Comparison of ENCODE assay signal across 8 cellular contexts in the genomic region with DNA sequence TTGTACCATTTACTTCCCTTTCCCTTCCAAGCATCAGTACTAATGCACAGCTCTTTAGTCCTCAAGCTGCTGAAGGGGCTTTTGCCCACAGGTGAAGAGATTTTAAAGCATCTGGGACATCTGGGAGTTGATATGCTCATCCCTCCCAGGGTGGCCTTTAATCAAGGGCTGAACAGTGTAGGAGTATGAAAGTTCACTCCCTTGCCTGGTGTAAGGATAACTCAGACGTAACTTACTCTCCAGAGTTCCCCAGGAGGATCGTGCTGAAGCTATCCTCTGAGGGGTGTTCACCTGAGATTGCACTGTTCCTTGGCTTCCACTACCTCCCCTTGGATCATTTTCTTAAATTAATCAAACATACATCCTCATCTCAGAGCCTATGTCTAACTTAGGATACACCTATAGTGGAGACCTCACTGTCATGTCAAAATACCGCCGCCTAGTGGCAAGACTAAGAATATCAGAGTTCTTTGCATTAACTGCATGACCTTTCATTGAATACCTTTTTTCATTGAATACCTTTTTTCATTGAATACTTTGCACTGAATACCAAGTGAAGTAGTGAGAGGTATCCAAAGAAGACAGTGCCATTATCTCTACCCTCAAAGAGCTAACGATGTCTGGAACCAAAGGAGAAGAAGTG.
DNase-seq lines count a peak whose midpoint lies in the region; FAIRE-seq and TF ChIP-seq lines count a peak whose summit lies in the region.
"Not testable (repeated sequence)": the region's sequence is repeated elsewhere in the genome, so short reads cannot be mapped to it uniquely, and the experiment has no call there.

No MANE protein-coding gene starts in this region.

- FAIRE-seq in GM12892 (lab: Jason Lieb, UNC) = peak; percentile 44
- FAIRE-seq in RCC 7860 (lab: Jason Lieb, UNC) = not testable (repeated sequence)

- POLR2A ChIA-PET in HEK293T (lab: Yijun Ruan, JAX) = not testable (repeated sequence)

- not testable (repeated sequence) for H3K9me3 ChIP-seq in adipocyte (ENCODE audit: control insufficient read depth, low read length)

- H3K27me3 ChIP-seq in adipocyte (replicated peaks; ENCODE audit: control insufficient read depth, insufficient read depth, low read length) = not testable (repeated sequence)

- H3K9ac ChIP-seq in adipocyte (ENCODE audit: low read length) = not testable (repeated sequence)

- not testable (repeated sequence) for H3K36me3 ChIP-seq in adipocyte (ENCODE audit: control insufficient read depth, insufficient read depth, low read length, severe bottlenecking)

- CTCF ChIA-PET in HEK293T (lab: Yijun Ruan, JAX) = interaction anchor here (0.6 to 1.2 kb wide), 4 partner anchors 9 to 138 kb away, joined by 3 read pairs; no protein-coding TSS in a partner anchor

- peak; percentile 55 for TF ChIP-seq CTCF in fibroblast of pulmonary artery (IDR thresholded peaks at IDR 0.05; ENCODE audit: low read length, missing control alignments)

- H3K4me1 ChIP-seq in adipocyte (ENCODE audit: control insufficient read depth, insufficient read depth, low read length) = not testable (repeated sequence)

- not testable (repeated sequence) for TF ChIP-seq POLR2A in GM12892 (IDR thresholded peaks at IDR 0.05; ENCODE audit: low read depth, low read length)

- H3K4me3 ChIP-seq in adipocyte (ENCODE audit: low read length); fibroblast of pulmonary artery (replicated peaks; ENCODE audit: low read depth, low read length): not testable (repeated sequence)

- DNase-seq in A172 (ENCODE audit: low spot score) (peak; percentile 32), HEK293T (ENCODE audit: extremely low spot score) (peak; percentile 17), NAMALWA (ENCODE audit: low spot score) (peak; percentile 47), RCC 7860 (ENCODE audit: low spot score) (peak; percentile 5), adipocyte (ENCODE audit: low read depth) (peak; percentile 1), fibroblast of pulmonary artery (ENCODE audit: low read depth) (peak; percentile 39), medulla oblongata (ENCODE audit: extremely low spot score) (peak; percentile 14)
- DNase-seq in GM12892 (ENCODE audit: insufficient read length) = not testable (repeated sequence)
